In the genomic region with DNA sequence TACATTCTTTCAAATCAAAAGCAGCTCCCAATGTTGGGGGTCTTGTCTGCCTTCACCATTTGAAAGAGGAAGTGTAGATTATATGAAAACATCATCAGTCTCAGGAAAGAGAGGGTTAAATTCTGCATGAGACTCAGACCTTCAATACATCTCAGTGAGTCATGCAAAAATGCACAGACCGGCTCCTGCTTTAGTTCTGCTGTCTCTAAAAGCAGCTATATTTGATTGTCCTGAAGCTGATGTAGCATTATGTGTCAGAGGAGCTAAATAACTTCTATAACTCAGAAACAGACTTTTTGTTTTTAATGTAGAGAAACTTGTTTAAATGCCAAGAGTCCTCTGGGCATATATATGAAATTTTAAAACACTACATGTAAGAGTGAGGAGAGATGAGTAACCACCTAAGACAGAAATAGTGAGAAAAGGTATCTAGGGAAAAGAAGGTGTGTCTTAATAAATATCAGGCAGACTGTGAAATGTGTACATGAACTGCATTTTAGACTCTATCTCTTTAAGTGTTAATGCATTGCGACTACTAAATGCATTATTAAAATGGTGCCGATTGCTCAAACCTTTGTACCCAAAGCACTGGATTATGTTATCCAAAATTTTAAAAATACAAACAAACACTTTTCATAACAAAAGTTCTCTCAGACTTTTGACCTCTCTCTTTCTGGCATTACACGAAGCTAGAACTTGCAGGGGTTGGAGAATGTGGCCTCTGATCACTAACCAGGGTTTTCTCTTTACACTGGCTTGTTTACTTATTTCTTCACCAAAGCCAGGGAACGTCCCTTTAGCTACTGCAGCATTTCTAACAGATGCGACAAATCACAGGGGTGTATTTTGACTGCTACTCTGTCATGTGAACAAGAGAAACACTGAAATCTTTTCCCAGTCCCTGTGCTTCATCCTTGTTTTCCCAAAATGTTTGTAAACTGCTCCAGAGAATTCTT, we compare ENCODE assay signal across 16 cellular contexts.
DNase-seq lines count a peak whose midpoint lies in the region; ATAC-seq and TF ChIP-seq lines count a peak whose summit lies in the region.
"Had no signal": no experiment of that assay in that cellular context is flagged by ENCODE, and none has a peak within 500 bp of the region (broad histone marks: within the 10 kb centered on the region; RNA-seq: fewer than 3 reads in every experiment).

No MANE protein-coding gene starts in this region.

- no peak overlapping the region for H3K4me3 ChIP-seq in mesodermal cell (ENCODE audit: extremely low read depth, insufficient read depth, low read length, poor library complexity, severe bottlenecking)
- H3K4me3 ChIP-seq: PC-9 had no signal

- POLR2A ChIA-PET in activated CD4-positive, alpha-beta T cell treated with anti-CD3 and anti-CD28 coated beads for 36 hours (lab: Charles Lee), result interaction anchor here (0.6 kb wide), 1 partner anchor 246 kb away, joined by 3 read pairs; no protein-coding TSS in a partner anchor

- H3K9me3 Mint-ChIP-seq in activated CD4-positive, alpha-beta T cell treated with anti-CD3 and anti-CD28 coated beads for 36 hours (ENCODE audit: low read depth), result no peaks in the 10 kb centered on the region
- H3K9me3 Mint-ChIP-seq: activated naive CD8-positive, alpha-beta T cell treated with anti-CD3 and anti-CD28 coated beads, Interleukin-2, amount 50 U/mL, for 24 hours; CD4-positive, alpha-beta T cell had no signal

- H3K36me3 Mint-ChIP-seq in activated CD4-positive, alpha-beta T cell treated with anti-CD3 and anti-CD28 coated beads for 36 hours (ENCODE audit: low read depth), result peaks cover 7% of the 10 kb centered on the region

- no peak overlapping the region for H3K27ac Mint-ChIP-seq in activated CD4-positive, alpha-beta T cell treated with anti-CD3 and anti-CD28 coated beads for 36 hours
- H3K27ac Mint-ChIP-seq: activated naive CD8-positive, alpha-beta T cell treated with anti-CD3 and anti-CD28 coated beads, Interleukin-2, amount 50 U/mL, for 24 hours; CD4-positive, alpha-beta T cell had no signal

- H3K4me3 Mint-ChIP-seq in activated CD4-positive, alpha-beta T cell treated with anti-CD3 and anti-CD28 coated beads for 36 hours, result no peak overlapping the region
- H3K4me3 Mint-ChIP-seq: activated naive CD8-positive, alpha-beta T cell treated with anti-CD3 and anti-CD28 coated beads, Interleukin-2, amount 50 U/mL, for 24 hours; CD4-positive, alpha-beta T cell had no signal

- intact Hi-C loops in activated CD4-positive, alpha-beta T cell treated with anti-CD3 and anti-CD28 coated beads for 36 hours (cut with DNase I, micrococcal nuclease), result no loop called here

- H3K27me3 Mint-ChIP-seq in activated CD4-positive, alpha-beta T cell treated with anti-CD3 and anti-CD28 coated beads for 36 hours, result no peaks in the 10 kb centered on the region
- H3K27me3 Mint-ChIP-seq: activated naive CD8-positive, alpha-beta T cell treated with anti-CD3 and anti-CD28 coated beads, Interleukin-2, amount 50 U/mL, for 24 hours; CD4-positive, alpha-beta T cell had no signal

- WGBS in mesodermal cell (ENCODE audit: insufficient coverage in 2 of 2), 2 experiments, result 31 to 94% methylated on average over 2 of the region's 6 CpGs

- H3K27ac ChIP-seq in mesodermal cell (ENCODE audit: low read depth, low read length, severe bottlenecking), result peak overlapping the region; percentile 37
- H3K27ac ChIP-seq: PC-9 had no signal

- H3K9me3 ChIP-seq in mesodermal cell (ENCODE audit: control insufficient read depth, low read length), result peaks cover 4% of the 10 kb centered on the region

- no peak for ATAC-seq in HG02870 (IDR thresholded peaks at IDR 0.05; ENCODE audit: unreplicated experiment)
- ATAC-seq in activated CD4-positive, alpha-beta T cell treated with anti-CD3 and anti-CD28 coated beads for 36 hours, result no peak
- ATAC-seq: activated naive CD8-positive, alpha-beta T cell treated with anti-CD3 and anti-CD28 coated beads, Interleukin-2, amount 50 U/mL, for 24 hours had no signal

- DNase-seq in ELR (ENCODE audit: low read depth) (peak; percentile 66), LHCN-M2 (ENCODE audit: low read depth) (peak; percentile 9), dedifferentiated amniotic fluid mesenchymal stem cell (ENCODE audit: extremely low spot score) (peak; percentile 45), GM10266 (ENCODE audit: extremely low spot score) (no peak), GF-D8 (lab: John Stamatoyannopoulos, UW) (no peak)
- no peak for DNase-seq in activated CD4-positive, alpha-beta T cell treated with anti-CD3 and anti-CD28 coated beads for 36 hours
- DNase-seq: activated naive CD8-positive, alpha-beta T cell treated with anti-CD3 and anti-CD28 coated beads, Interleukin-2, amount 50 U/mL, for 24 hours; CD4-positive, alpha-beta T cell; KG1; kidney glomerular epithelial cell; PC-9; stimulated activated CD4-positive, alpha-beta T cell treated with anti-CD3 and anti-CD28 coated beads, Interleukin-2, amount 100 ng/mL, for 24 hours; stimulated activated naive CD4-positive, alpha-beta T cell; T1000 had no signal

- no peaks in the 10 kb centered on the region for H3K4me1 Mint-ChIP-seq in activated CD4-positive, alpha-beta T cell treated with anti-CD3 and anti-CD28 coated beads for 36 hours

- H3K4me1 ChIP-seq in mesodermal cell (ENCODE audit: control insufficient read depth, insufficient read depth, low read length, poor library complexity, severe bottlenecking), result peaks cover 27% of the 10 kb centered on the region

- H3K36me3 ChIP-seq in mesodermal cell (ENCODE audit: control insufficient read depth, insufficient read depth, low read length), result no peaks in the 10 kb centered on the region

- no peak for TF ChIP-seq CTCF in GM10266 (IDR thresholded peaks at IDR 0.05; ENCODE audit: control insufficient read depth, insufficient read depth, low read depth, missing control alignments)

- CTCF ChIA-PET in activated CD4-positive, alpha-beta T cell treated with anti-CD3 and anti-CD28 coated beads for 36 hours (lab: Charles Lee), result no interaction called here

Comparison
In these comparisons a context has a peak if more than half of its experiments do, and no peak if none do; other contexts are left out.
1. DNase-seq: peak in ELR (single experiment), LHCN-M2 (single experiment) and dedifferentiated amniotic fluid mesenchymal stem cell (single experiment); none in GM10266 (single experiment), activated CD4-positive, alpha-beta T cell treated with anti-CD3 and anti-CD28 coated beads for 36 hours (single experiment) and GF-D8 (single experiment).